In the genomic region with DNA sequence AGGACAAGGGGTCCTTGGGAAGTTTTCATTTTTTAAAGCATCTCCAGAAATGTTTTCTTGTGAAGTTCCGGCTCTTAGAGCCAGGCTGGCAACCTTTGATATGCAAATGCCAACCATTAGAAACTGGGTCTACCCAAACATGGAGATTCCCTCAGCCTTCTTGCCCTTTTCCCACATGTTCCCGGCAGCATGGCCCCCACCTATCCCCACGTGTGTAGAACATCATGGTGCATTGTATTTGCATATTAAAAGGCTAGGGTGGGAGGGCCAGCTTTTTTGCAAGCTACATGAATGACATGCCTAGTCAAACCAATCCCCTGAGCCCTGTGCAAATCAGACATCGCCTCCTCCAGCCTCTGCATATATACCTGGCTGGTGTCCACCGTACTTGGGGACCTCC, we compare ENCODE assay signal across 3 cellular contexts. TPM values are rescaled to one million over a fixed set of nuclear protein-coding genes. Genes with fewer than 3 reads are reported as not detected.
"Had no signal": no experiment of that assay in that cellular context is flagged by ENCODE, and none has a peak within 500 bp of the region (broad histone marks: within the 10 kb centered on the region; RNA-seq: fewer than 3 reads in every experiment).

No MANE protein-coding gene starts in this region.

RNA-seq across cellular contexts. Expression of gene CCDC85A, which starts 23.9 kb away (rescaled TPM):
- total RNA-seq: mononuclear cell; naive thymus-derived CD4-positive, alpha-beta T cell had no signal
- polyA plus RNA-seq: immature natural killer cell; naive thymus-derived CD4-positive, alpha-beta T cell had no signal
